ENCODE assay signal across 9 cellular contexts in the genomic region with DNA sequence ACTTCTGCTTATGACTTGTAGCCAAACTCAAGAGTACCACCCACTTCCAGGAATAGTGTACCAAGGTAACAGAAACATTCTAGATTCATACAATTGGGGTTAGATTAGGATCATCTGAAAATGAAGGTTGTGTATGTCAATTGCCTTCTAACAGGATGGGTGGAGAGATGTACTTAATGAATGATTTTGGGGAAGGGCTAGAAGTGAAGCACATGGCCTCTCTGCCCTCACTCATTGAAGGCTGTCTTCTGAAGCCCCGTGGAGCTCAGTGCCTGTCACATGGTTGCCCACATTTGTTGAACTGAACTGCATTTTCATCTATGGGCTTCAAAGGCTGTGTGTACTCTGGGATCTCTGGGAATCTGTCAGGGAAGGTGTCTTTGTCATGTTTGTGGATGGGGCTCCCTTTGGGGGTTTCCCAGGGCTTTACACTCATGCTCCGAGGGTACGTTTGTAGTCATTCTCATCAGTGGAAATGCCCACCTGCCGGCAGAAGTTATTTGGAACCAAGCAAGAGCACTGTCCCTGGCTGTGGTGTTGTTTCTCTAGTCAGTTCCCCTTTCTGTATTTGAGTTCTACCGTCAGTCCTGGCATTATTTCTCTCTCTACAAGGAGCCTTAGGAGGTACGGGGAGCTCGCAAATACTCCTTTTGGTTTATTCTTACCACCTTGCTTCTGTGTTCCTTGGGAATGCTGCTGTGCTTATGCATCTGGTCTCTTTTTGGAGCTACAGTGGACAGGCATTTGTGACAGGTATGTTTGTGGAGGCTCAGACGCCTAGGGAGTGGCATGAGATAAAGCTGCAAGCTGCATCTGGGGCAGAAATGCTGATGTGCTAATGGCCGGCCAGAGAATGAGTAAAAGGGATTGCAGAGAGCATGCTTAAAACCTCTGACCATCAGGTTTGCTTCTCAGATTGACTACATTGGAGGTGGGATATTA. TPM values are rescaled to one million over a fixed set of nuclear protein-coding genes. Genes with fewer than 3 reads are reported as not detected.
DNase-seq lines count a peak whose midpoint lies in the region; ATAC-seq and TF ChIP-seq lines count a peak whose summit lies in the region.
"Had no signal": no experiment of that assay in that cellular context is flagged by ENCODE, and none has a peak within 500 bp of the region (broad histone marks: within the 10 kb centered on the region; RNA-seq: fewer than 3 reads in every experiment).

No MANE protein-coding gene starts in this region.

- H2AFZ ChIP-seq in OCI-LY1 (ENCODE audit: low read length) (no peak overlapping the region), osteoblast (ENCODE audit: low read length) (no peak overlapping the region)

- H3K79me2 ChIP-seq in OCI-LY1 (ENCODE audit: insufficient read depth, low read length) (peaks cover 43% of the 10 kb centered on the region), osteoblast (ENCODE audit: insufficient read depth, low read length) (no peaks in the 10 kb centered on the region)

- H3K4me2 ChIP-seq in OCI-LY1 (ENCODE audit: low read length) (peak overlapping the region; percentile 85), osteoblast (ENCODE audit: insufficient read depth, low read length) (no peak overlapping the region)

- H3K9me3 ChIP-seq in OCI-LY1 (ENCODE audit: low read length): no peaks in the 10 kb centered on the region
- H3K9me3 ChIP-seq in osteoblast (ENCODE audit: low read depth, low read length): no peaks in the 10 kb centered on the region

- ATAC-seq in activated CD4-positive, CD25-positive, alpha-beta regulatory T cell treated with anti-CD3 and anti-CD28 coated beads, Interleukin-2, amount 50 U/mL, for 24 hours: peak; percentile 28 to 41
- peak; percentile 35 for ATAC-seq in HG02610 (IDR thresholded peaks at IDR 0.05; ENCODE audit: unreplicated experiment)
- no peak for ATAC-seq in GM21786 (IDR thresholded peaks at IDR 0.05; ENCODE audit: unreplicated experiment)

- peak overlapping the region; percentile 76 for H3K9ac ChIP-seq in OCI-LY1 (ENCODE audit: low read length)

- H3K36me3 ChIP-seq in OCI-LY1 (ENCODE audit: insufficient read depth, low read length) (peaks cover 28% of the 10 kb centered on the region), osteoblast (ENCODE audit: insufficient read depth, low read length) (no peaks in the 10 kb centered on the region)

- H3K27ac ChIP-seq in OCI-LY1 (ENCODE audit: low read depth, low read length, poor library complexity, severe bottlenecking): peak overlapping the region; percentile 95
- no peak overlapping the region for H3K27ac ChIP-seq in osteoblast (ENCODE audit: low read depth, low read length)

- H3K4me3 ChIP-seq in OCI-LY1 (ENCODE audit: low read depth, low read length, poor library complexity, severe bottlenecking) (peak overlapping the region; percentile 69), osteoblast (ENCODE audit: insufficient read depth, low read length) (no peak overlapping the region)

- H3K9me2 ChIP-seq in OCI-LY1 (ENCODE audit: low read depth, low read length): no peaks in the 10 kb centered on the region

- H3K4me1 ChIP-seq in OCI-LY1 (ENCODE audit: insufficient read depth, low read length, severe bottlenecking): peaks cover 87% of the 10 kb centered on the region
- no peaks in the 10 kb centered on the region for H3K4me1 ChIP-seq in osteoblast (ENCODE audit: insufficient read depth, low read length)

- H3K27me3 ChIP-seq in OCI-LY1 (ENCODE audit: insufficient read depth, low read length) (no peaks in the 10 kb centered on the region), osteoblast (ENCODE audit: insufficient read depth, low read length) (peaks cover 4% of the 10 kb centered on the region)

- TF ChIP-seq CTCF in OCI-LY1 (IDR thresholded peaks at IDR 0.05; ENCODE audit: low read length) (no peak), osteoblast (IDR thresholded peaks at IDR 0.05; ENCODE audit: extremely low read depth, low read depth, low read length) (no peak)

- H4K20me1 ChIP-seq in OCI-LY1 (ENCODE audit: insufficient read depth, low read length) (no peaks in the 10 kb centered on the region), osteoblast (ENCODE audit: insufficient read depth, low read length) (no peaks in the 10 kb centered on the region)

- no peaks in the 10 kb centered on the region for H3F3A ChIP-seq in OCI-LY1 (ENCODE audit: insufficient read depth, low read length)

- DNase-seq in activated CD4-positive, CD25-positive, alpha-beta regulatory T cell (lab: John Stamatoyannopoulos, UW): no peak
- peak; percentile 2 for DNase-seq in osteoblast (ENCODE audit: insufficient read length, low spot score, missing footprints)
- no peak for DNase-seq in retina
- no peak for DNase-seq in LoVo (ENCODE audit: low spot score)

RNA-seq across cellular contexts. Expression of a gene that starts 22.4 kb away (rescaled TPM):
- total RNA-seq in osteoblast: 0.29 TPM in 1 of 2 replicates, not detected in the other
- total RNA-seq: epithelial cell of proximal tubule had no signal

RNA-seq across cellular contexts. Expression of a gene that starts 55.5 kb away (rescaled TPM):
- not detected in 2 replicates for total RNA-seq in osteoblast
